In genomic region chr10:9301148-9301547, GRCh38 we compare ENCODE assay signal across 13 cellular contexts.
A peak's percentile ranks its signal among the peaks of the same experiment; 100 is the strongest.
DNase-seq lines count a peak whose midpoint lies in the region; ATAC-seq, FAIRE-seq and TF ChIP-seq lines count a peak whose summit lies in the region.
"Had no signal": no experiment of that assay in that cellular context is flagged by ENCODE, and none has a peak within 500 bp of the region (broad histone marks: within the 10 kb centered on the region; RNA-seq: fewer than 3 reads in every experiment).

No MANE protein-coding gene starts in this region.

- no peaks in the 10 kb centered on the region for H3K79me2 ChIP-seq in HepG2 (ENCODE audit: insufficient read depth, low read length)

- CTCF ChIA-PET in HepG2 (lab: Yijun Ruan, JAX; ENCODE audit: low intra/inter-chr PET ratio, low total read pairs): no interaction called here

- intact Hi-C loops in HepG2 (cut with micrococcal nuclease; ENCODE audit: unreplicated experiment): loop anchor here (10.0 kb wide), 1 partner anchor 1516 kb away; the partner anchor contains the start of genes ATP5F1C and KIN
- intact Hi-C loops in right lobe of liver (cut with DNase I): no loop called here

- no peaks in the 10 kb centered on the region for H4K20me1 ChIP-seq in HepG2 (ENCODE audit: insufficient read depth, low read length)
- H4K20me1 ChIP-seq: BLaER1 had no signal

- no peak for TF ChIP-seq EP300 in HepG2 (IDR thresholded peaks at IDR 0.05; ENCODE audit: low read depth in 2 of 2, low read length in 2 of 2)
- TF ChIP-seq EP300 in HepG2 (CRISPR knock-in tag; IDR thresholded peaks at IDR 0.05; ENCODE audit: borderline replicate concordance): no peak

- no peaks in the 10 kb centered on the region for H3K4me1 ChIP-seq in HepG2 (ENCODE audit: insufficient read depth, low read length)
- peaks cover 0 to 8% (median 0%) of the 10 kb centered on the region in 4 donors for H3K4me1 ChIP-seq in right lobe of liver
- H3K4me1 ChIP-seq: BLaER1, uterus had no signal

- ATAC-seq in HepG2: no peak
- ATAC-seq in right lobe of liver: no peak
- ATAC-seq in HG03175 (IDR thresholded peaks at IDR 0.05; ENCODE audit: unreplicated experiment): no peak
- no peak for ATAC-seq in GM19397 (IDR thresholded peaks at IDR 0.05; ENCODE audit: unreplicated experiment)

- DNase-seq in HepG2 (ENCODE audit: low spot score) (no peak), right lobe of liver (no peak), SHP77 (lab: John Stamatoyannopoulos, UW) (peak; percentile 9 to 15), fibroblast of the conjunctiva (ENCODE audit: low read depth) (peak; percentile 12), NCI-H2227 treated with DMSO at 0.1 percent for 48 hours (lab: John Stamatoyannopoulos, UW) (no peak), NCI-H69 (lab: John Stamatoyannopoulos, UW) (no peak)
- DNase-seq: NCI-H187 treated with DMSO at 0.1 percent for 48 hours, uterus had no signal

- POLR2A ChIA-PET in HepG2 (lab: Yijun Ruan, JAX): no interaction called here

- in situ Hi-C loops in HepG2 (cut with HindIII; ENCODE audit: extremely low pct_ligation_motif_present, low pct_unique_long_range_greater_than_20kb): loop anchor here (5.0 to 25.0 kb wide), 3 partner anchors 1426 to 1774 kb away; no protein-coding TSS in a partner anchor

- H3K36me3 ChIP-seq in HepG2 (replicated peaks in 1 of 2; ENCODE audit: control insufficient read depth in 1 of 2, insufficient read depth in 2 of 2, low read length in 2 of 2) (no peaks in the 10 kb centered on the region), right lobe of liver (no peaks in the 10 kb centered on the region)
- H3K36me3 ChIP-seq: BLaER1, cardiac muscle cell, uterus had no signal

- TF ChIP-seq CTCF in HepG2 (CRISPR knock-in tag; IDR thresholded peaks at IDR 0.05) (0 out of 2 replicates have a peak, but pooled peaks have one; percentile 10), right lobe of liver (IDR thresholded peaks at IDR 0.05) (peak in 1 of 4 donors; percentile 16)

- H3K27me3 ChIP-seq in HepG2 (ENCODE audit: control insufficient read depth in 1 of 2, insufficient read depth in 2 of 2, low read length in 2 of 2) (no peaks in the 10 kb centered on the region), right lobe of liver (peaks cover 0 to 4% of the 10 kb centered on the region in 2 donors)
- H3K27me3 ChIP-seq: BLaER1, cardiac muscle cell, uterus had no signal

- H3K9ac ChIP-seq in HepG2 (ENCODE audit: insufficient read depth, low read depth, low read length): no peak overlapping the region
- H3K9ac ChIP-seq: BLaER1 had no signal

- WGBS in HepG2 (ENCODE audit: low lambda C conversion rate): 4% methylated on average over 2 of the region's 2 CpGs
- 36% methylated on average over 2 of the region's 2 CpGs for WGBS in right lobe of liver (ENCODE audit: insufficient coverage, low coverage, low lambda C conversion rate, missing lambda C conversion rate)

- TF ChIP-seq RAD21 in HepG2 (CRISPR knock-in tag; IDR thresholded peaks at IDR 0.05): no peak

- no peaks in the 10 kb centered on the region for H3K9me3 ChIP-seq in HepG2 (ENCODE audit: low read length)
- H3K9me3 ChIP-seq in right lobe of liver: no peaks in the 10 kb centered on the region
- H3K9me3 ChIP-seq: BLaER1, uterus had no signal

- TF ChIP-seq POLR2A in HepG2 (IDR thresholded peaks at IDR 0.05; ENCODE audit: insufficient read depth in 1 of 2, low read depth in 2 of 2, low read length in 2 of 2) (no peak), right lobe of liver (IDR thresholded peaks at IDR 0.05) (no peak)

- FAIRE-seq in HepG2 (lab: Jason Lieb, UNC): no peak
- FAIRE-seq: GM12891 had no signal

- BruUV-seq in HepG2 (replicated peaks; lab: Mats Ljungman, UMichigan): no TSS peak

- no peak overlapping the region for H2AFZ ChIP-seq in HepG2 (ENCODE audit: low read length)

- H3K27ac ChIP-seq in HepG2 (ENCODE audit: extremely low read length, insufficient read depth, low read length): no peak overlapping the region
- H3K27ac ChIP-seq in right lobe of liver: no peak overlapping the region
- H3K27ac ChIP-seq: BLaER1, cardiac muscle cell, uterus had no signal

- no peak overlapping the region for H3K4me2 ChIP-seq in HepG2 (ENCODE audit: low read depth, low read length)
- H3K4me2 ChIP-seq: BLaER1 had no signal

- H3K4me3 ChIP-seq in HepG2 (replicated peaks in 1 of 3; ENCODE audit: insufficient read depth in 1 of 3, low read depth in 2 of 3, low read length in 3 of 3): no peak overlapping the region
- no peak overlapping the region for H3K4me3 ChIP-seq in right lobe of liver
- H3K4me3 ChIP-seq: BLaER1, cardiac muscle cell, uterus had no signal

TF ChIP-seq in HepG2, 621 proteins besides CTCF, POLR2A, EP300 and RAD21:
- peak; percentile 32; the same call in 1 of the 2 replicates for TF ChIP-seq STAG1 (CRISPR knock-in tag; IDR thresholded peaks at IDR 0.05)
- TF ChIP-seq DMAP1 (CRISPR knock-in tag; IDR thresholded peaks at IDR 0.05): no peak
- no peak for TF ChIP-seq ZSCAN20 (CRISPR knock-in tag; IDR thresholded peaks at IDR 0.05; ENCODE audit: borderline replicate concordance)
- no peak for TF ChIP-seq SNAPC4 (CRISPR knock-in tag; IDR thresholded peaks at IDR 0.05)

Comparison
In these comparisons a context has a peak if more than half of its experiments do, and no peak if none do; other contexts are left out.
1. DNase-seq: peak in SHP77 (2 of 2) and fibroblast of the conjunctiva (single experiment); none in HepG2 (single experiment), right lobe of liver (0 of 3), NCI-H2227 treated with DMSO at 0.1 percent for 48 hours (single experiment) and NCI-H69 (single experiment).